1 cellular context compared by ENCODE assay signal in genomic region chr11:68264741-68265540, GRCh38.
TF ChIP-seq lines count a peak whose summit lies in the region.

No MANE protein-coding gene starts in this region.

TF ChIP-seq in K562, 482 proteins besides CTCF, POLR2A, EP300 and RAD21:
- TF ChIP-seq POLR2G (IDR thresholded peaks at IDR 0.05; ENCODE audit: low read depth, low read length): peak; percentile 58
- TF ChIP-seq MAX (CRISPR knock-in tag; IDR thresholded peaks at IDR 0.05): no peak
